In the genomic region with DNA sequence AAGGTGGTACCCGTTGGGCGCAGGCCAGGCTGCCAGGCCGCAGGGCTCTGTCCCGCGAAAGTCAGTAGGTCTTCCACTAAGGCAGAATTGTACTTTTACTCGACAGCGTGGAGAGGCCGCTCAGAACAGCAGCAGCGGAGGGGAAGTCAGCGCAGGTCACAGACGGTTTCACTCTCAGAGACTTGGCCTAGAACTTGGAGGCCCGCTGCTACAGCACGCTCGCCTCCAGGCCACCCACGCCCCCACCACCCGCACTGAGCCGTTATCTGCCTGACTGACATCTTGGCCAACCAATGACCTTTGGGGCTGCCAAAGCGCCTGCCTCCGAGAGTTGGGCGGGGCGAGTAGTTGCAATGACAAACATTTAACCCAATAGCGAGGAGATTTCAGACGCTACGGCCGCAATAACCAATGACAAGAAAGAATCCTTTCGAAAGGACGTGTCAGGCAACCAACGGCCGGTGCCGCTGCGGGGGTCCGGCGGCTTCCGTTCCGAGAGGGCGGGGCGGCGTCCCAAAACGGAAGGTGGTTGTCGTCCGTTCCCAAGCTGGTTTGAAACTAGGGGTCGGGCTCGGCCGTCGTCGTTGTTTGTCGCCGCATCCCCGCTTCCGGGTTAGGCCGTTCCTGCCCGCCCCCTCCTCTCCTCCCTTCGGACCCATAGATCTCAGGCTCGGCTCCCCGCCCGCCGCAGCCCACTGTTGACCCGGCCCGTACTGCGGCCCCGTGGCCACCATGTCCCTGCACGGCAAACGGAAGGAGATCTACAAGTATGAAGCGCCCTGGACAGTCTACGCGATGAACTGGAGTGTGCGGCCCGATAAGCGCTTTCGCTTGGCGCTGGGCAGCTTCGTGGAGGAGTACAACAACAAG, we compare ENCODE assay signal across 1 cellular context.
TF ChIP-seq lines count a peak whose summit lies in the region.

A gene with protein sequence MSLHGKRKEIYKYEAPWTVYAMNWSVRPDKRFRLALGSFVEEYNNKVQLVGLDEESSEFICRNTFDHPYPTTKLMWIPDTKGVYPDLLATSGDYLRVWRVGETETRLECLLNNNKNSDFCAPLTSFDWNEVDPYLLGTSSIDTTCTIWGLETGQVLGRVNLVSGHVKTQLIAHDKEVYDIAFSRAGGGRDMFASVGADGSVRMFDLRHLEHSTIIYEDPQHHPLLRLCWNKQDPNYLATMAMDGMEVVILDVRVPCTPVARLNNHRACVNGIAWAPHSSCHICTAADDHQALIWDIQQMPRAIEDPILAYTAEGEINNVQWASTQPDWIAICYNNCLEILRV (plus strand): TSS at position 532 of the 870 bp plus-strand sequence. CDS start 201 bp downstream, at position 733.

TF ChIP-seq in HepG2, 621 proteins besides CTCF, POLR2A, EP300 and RAD21 (continued from another document and continues in another):
- TF ChIP-seq GABPB1 (CRISPR knock-in tag; IDR thresholded peaks at IDR 0.05) (peak; percentile 98), GFI1 (CRISPR knock-in tag; IDR thresholded peaks at IDR 0.05; ENCODE audit: borderline replicate concordance) (no peak), ZNF670 (CRISPR knock-in tag; IDR thresholded peaks at IDR 0.05; ENCODE audit: borderline replicate concordance) (peak; percentile 74; the same call in 1 of the 2 replicates), TBX2 (CRISPR knock-in tag; IDR thresholded peaks at IDR 0.05; ENCODE audit: borderline replicate concordance) (peak; percentile 82), ELF1 (CRISPR knock-in tag; IDR thresholded peaks at IDR 0.05) (peak; percentile 99), TARDBP (CRISPR knock-in tag; IDR thresholded peaks at IDR 0.05) (peak; percentile 66), MXD4 (CRISPR knock-in tag; IDR thresholded peaks at IDR 0.05) (peak; percentile 35; the same call in 1 of the 2 replicates), ZBTB7B (CRISPR knock-in tag; IDR thresholded peaks at IDR 0.05) (peak; percentile 39), ZFP1 (CRISPR knock-in tag; IDR thresholded peaks at IDR 0.05) (no peak), CAMTA2 (CRISPR knock-in tag; IDR thresholded peaks at IDR 0.05; ENCODE audit: borderline replicate concordance) (peak; percentile 62; the same call in 1 of the 2 replicates), ZSCAN21 (CRISPR knock-in tag; IDR thresholded peaks at IDR 0.05; ENCODE audit: borderline replicate concordance) (peak; percentile 44; the same call in 1 of the 2 replicates), ZNF605 (CRISPR knock-in tag; IDR thresholded peaks at IDR 0.05) (peak; percentile 97; the same call in 1 of the 2 replicates), SAP130 (CRISPR knock-in tag; IDR thresholded peaks at IDR 0.05; ENCODE audit: low read depth) (peak; percentile 92), SMAD9 (CRISPR knock-in tag; IDR thresholded peaks at IDR 0.05) (no peak; the same call in 1 of the 2 replicates), PITX1 (CRISPR knock-in tag; IDR thresholded peaks at IDR 0.05) (peak; percentile 79; the same call in 1 of the 2 replicates), KMT2B (CRISPR knock-in tag; IDR thresholded peaks at IDR 0.05) (peak; percentile 65; the same call in 1 of the 2 replicates), ZNF530 (CRISPR knock-in tag; IDR thresholded peaks at IDR 0.05; ENCODE audit: low read depth) (no peak), HDAC1 (CRISPR knock-in tag; IDR thresholded peaks at IDR 0.05) (peak; percentile 87), MIER3 (CRISPR knock-in tag; IDR thresholded peaks at IDR 0.05; ENCODE audit: borderline replicate concordance) (peak; percentile 51; the same call in 1 of the 2 replicates), GATAD2A (CRISPR knock-in tag; IDR thresholded peaks at IDR 0.05) (0 out of 2 replicates have a peak, but pooled peaks have one; percentile 18), ZNF343 (CRISPR knock-in tag; IDR thresholded peaks at IDR 0.05) (peak; percentile 81; the same call in 1 of the 2 replicates), ZNF180 (CRISPR knock-in tag; IDR thresholded peaks at IDR 0.05; ENCODE audit: borderline replicate concordance, low read depth) (peak; percentile 63; the same call in 1 of the 2 replicates), CEBPB (IDR thresholded peaks at IDR 0.05; ENCODE audit: borderline replicate concordance, low read depth, low read length) (peak; percentile 36; the same call in 1 of the 2 replicates), ZNF557 (CRISPR knock-in tag; IDR thresholded peaks at IDR 0.05) (0 out of 2 replicates have a peak, but pooled peaks have one; percentile 54)
- TF ChIP-seq, protein P1, sequence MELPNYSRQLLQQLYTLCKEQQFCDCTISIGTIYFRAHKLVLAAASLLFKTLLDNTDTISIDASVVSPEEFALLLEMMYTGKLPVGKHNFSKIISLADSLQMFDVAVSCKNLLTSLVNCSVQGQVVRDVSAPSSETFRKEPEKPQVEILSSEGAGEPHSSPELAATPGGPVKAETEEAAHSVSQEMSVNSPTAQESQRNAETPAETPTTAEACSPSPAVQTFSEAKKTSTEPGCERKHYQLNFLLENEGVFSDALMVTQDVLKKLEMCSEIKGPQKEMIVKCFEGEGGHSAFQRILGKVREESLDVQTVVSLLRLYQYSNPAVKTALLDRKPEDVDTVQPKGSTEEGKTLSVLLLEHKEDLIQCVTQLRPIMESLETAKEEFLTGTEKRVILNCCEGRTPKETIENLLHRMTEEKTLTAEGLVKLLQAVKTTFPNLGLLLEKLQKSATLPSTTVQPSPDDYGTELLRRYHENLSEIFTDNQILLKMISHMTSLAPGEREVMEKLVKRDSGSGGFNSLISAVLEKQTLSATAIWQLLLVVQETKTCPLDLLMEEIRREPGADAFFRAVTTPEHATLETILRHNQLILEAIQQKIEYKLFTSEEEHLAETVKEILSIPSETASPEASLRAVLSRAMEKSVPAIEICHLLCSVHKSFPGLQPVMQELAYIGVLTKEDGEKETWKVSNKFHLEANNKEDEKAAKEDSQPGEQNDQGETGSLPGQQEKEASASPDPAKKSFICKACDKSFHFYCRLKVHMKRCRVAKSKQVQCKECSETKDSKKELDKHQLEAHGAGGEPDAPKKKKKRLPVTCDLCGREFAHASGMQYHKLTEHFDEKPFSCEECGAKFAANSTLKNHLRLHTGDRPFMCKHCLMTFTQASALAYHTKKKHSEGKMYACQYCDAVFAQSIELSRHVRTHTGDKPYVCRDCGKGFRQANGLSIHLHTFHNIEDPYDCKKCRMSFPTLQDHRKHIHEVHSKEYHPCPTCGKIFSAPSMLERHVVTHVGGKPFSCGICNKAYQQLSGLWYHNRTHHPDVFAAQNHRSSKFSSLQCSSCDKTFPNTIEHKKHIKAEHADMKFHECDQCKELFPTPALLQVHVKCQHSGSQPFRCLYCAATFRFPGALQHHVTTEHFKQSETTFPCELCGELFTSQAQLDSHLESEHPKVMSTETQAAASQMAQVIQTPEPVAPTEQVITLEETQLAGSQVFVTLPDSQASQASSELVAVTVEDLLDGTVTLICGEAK (IDR thresholded peaks at IDR 0.05): peak; percentile 89
- TF ChIP-seq, protein P1 (CRISPR knock-in tag; IDR thresholded peaks at IDR 0.05): no peak; the same call in 1 of the 2 replicates
- TF ChIP-seq, protein P2, sequence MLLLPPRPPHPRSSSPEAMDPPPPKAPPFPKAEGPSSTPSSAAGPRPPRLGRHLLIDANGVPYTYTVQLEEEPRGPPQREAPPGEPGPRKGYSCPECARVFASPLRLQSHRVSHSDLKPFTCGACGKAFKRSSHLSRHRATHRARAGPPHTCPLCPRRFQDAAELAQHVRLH (CRISPR knock-in tag; IDR thresholded peaks at IDR 0.05; ENCODE audit: borderline replicate concordance, low read depth): peak; percentile 73; the same call in 1 of the 2 replicates
- TF ChIP-seq, protein P3, sequence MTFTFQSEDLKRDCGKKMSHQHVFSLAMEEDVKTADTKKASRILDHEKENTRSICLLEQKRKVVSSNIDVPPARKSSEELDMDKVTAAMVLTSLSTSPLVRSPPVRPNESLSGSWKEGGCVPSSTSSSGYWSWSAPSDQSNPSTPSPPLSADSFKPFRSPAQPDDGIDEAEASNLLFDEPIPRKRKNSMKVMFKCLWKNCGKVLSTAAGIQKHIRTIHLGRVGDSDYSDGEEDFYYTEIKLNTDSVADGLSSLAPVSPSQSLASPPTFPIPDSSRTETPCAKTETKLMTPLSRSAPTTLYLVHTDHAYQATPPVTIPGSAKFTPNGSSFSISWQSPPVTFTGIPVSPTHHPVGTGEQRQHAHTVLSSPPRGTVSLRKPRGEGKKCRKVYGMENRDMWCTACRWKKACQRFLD (CRISPR knock-in tag; IDR thresholded peaks at IDR 0.05; ENCODE audit: borderline replicate concordance): peak; percentile 90
- TF ChIP-seq, protein P4, sequence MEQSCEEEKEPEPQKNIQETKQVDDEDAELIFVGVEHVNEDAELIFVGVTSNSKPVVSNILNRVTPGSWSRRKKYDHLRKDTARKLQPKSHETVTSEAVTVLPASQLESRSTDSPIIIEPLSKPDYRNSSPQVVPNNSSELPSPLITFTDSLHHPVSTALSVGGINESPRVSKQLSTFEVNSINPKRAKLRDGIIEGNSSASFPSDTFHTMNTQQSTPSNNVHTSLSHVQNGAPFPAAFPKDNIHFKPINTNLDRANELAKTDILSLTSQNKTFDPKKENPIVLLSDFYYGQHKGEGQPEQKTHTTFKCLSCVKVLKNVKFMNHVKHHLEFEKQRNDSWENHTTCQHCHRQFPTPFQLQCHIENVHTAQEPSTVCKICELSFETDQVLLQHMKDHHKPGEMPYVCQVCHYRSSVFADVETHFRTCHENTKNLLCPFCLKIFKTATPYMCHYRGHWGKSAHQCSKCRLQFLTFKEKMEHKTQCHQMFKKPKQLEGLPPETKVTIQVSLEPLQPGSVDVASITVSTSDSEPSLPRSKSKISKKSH (CRISPR knock-in tag; IDR thresholded peaks at IDR 0.05; ENCODE audit: borderline replicate concordance): no peak; the same call in none of the 2 replicates
- TF ChIP-seq, protein P5, sequence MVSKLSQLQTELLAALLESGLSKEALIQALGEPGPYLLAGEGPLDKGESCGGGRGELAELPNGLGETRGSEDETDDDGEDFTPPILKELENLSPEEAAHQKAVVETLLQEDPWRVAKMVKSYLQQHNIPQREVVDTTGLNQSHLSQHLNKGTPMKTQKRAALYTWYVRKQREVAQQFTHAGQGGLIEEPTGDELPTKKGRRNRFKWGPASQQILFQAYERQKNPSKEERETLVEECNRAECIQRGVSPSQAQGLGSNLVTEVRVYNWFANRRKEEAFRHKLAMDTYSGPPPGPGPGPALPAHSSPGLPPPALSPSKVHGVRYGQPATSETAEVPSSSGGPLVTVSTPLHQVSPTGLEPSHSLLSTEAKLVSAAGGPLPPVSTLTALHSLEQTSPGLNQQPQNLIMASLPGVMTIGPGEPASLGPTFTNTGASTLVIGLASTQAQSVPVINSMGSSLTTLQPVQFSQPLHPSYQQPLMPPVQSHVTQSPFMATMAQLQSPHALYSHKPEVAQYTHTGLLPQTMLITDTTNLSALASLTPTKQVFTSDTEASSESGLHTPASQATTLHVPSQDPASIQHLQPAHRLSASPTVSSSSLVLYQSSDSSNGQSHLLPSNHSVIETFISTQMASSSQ (IDR thresholded peaks at IDR 0.05; ENCODE audit: low read depth): no peak
- TF ChIP-seq, protein P5 (CRISPR knock-in tag; IDR thresholded peaks at IDR 0.05; ENCODE audit: borderline replicate concordance): peak; percentile 81; the same call in 1 of the 2 replicates
- TF ChIP-seq, protein P6, sequence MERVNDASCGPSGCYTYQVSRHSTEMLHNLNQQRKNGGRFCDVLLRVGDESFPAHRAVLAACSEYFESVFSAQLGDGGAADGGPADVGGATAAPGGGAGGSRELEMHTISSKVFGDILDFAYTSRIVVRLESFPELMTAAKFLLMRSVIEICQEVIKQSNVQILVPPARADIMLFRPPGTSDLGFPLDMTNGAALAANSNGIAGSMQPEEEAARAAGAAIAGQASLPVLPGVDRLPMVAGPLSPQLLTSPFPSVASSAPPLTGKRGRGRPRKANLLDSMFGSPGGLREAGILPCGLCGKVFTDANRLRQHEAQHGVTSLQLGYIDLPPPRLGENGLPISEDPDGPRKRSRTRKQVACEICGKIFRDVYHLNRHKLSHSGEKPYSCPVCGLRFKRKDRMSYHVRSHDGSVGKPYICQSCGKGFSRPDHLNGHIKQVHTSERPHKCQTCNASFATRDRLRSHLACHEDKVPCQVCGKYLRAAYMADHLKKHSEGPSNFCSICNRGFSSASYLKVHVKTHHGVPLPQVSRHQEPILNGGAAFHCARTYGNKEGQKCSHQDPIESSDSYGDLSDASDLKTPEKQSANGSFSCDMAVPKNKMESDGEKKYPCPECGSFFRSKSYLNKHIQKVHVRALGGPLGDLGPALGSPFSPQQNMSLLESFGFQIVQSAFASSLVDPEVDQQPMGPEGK (CRISPR knock-in tag; IDR thresholded peaks at IDR 0.05): peak; percentile 94
